Comparison of ENCODE assay signal across 1 cellular context in genomic region chr11:44687310-44687842, GRCh38.
TF ChIP-seq lines count a peak whose summit lies in the region.

No MANE protein-coding gene starts in this region.

TF ChIP-seq in GM12878, 131 proteins besides CTCF, POLR2A, EP300 and RAD21 (continued from another document):
- no peak for TF ChIP-seq ZBTB11 (CRISPR knock-in tag; IDR thresholded peaks at IDR 0.05)
